8 cellular contexts compared by ENCODE assay signal in genomic region chr18:26813043-26813442, GRCh38. TPM values are rescaled to one million over a fixed set of nuclear protein-coding genes. Genes with fewer than 3 reads are reported as not detected.
A peak's percentile ranks its signal among the peaks of the same experiment; 100 is the strongest.
DNase-seq lines count a peak whose midpoint lies in the region; ATAC-seq and TF ChIP-seq lines count a peak whose summit lies in the region.

No MANE protein-coding gene starts in this region.

- TF ChIP-seq CTCF in GM23338 (conservative IDR thresholded peaks at IDR 0.05; ENCODE audit: low read depth in 2 of 2) (peak; percentile 92 to 96), epithelial cell of proximal tubule (conservative IDR thresholded peaks at IDR 0.05; ENCODE audit: low read depth, low read length) (peak; percentile 89), ovary (IDR thresholded peaks at IDR 0.05) (peak in 2 of 3 donors; percentile 33 to 55)

- H3K9me3 Mint-ChIP-seq in GM23338, result peaks cover under 1% of the 10 kb centered on the region; the same call in 1 of the 3 replicates

- no peak for TF ChIP-seq EP300 in ovary (IDR thresholded peaks at IDR 0.05)

- intact Hi-C loops in ovary (cut with DNase I), result loop anchor here in 1 of 4 donors (10.0 kb wide), 1 partner anchor 192 kb away; no protein-coding TSS in a partner anchor

- no peaks in the 10 kb centered on the region for H3K36me3 Mint-ChIP-seq in GM23338 (ENCODE audit: low read depth)

- no peaks in the 10 kb centered on the region for H4K20me1 ChIP-seq in GM23338 (replicated peaks; ENCODE audit: insufficient read depth)

- no peaks in the 10 kb centered on the region for H3K27me3 ChIP-seq in GM23338 (ENCODE audit: insufficient read depth)
- H3K27me3 ChIP-seq in ovary, result no peaks in the 10 kb centered on the region

- H3K27me3 Mint-ChIP-seq in GM23338 (ENCODE audit: insufficient read depth, low read depth, poor library complexity), result no peaks in the 10 kb centered on the region

- peak; percentile 48 for DNase-seq in DMS153 treated with DMSO at 0.1 percent for 48 hours (lab: John Stamatoyannopoulos, UW; ENCODE audit: unreplicated experiment)
- peak; percentile 80 for DNase-seq in GM23338 (ENCODE audit: low spot score)
- peak; percentile 46 for DNase-seq in NCI-H526 treated with DMSO at 0.1 percent for 48 hours (lab: John Stamatoyannopoulos, UW)
- peak; percentile 30 for DNase-seq in epithelial cell of proximal tubule (ENCODE audit: low read depth)
- DNase-seq in ovary, result peak; percentile 52 to 70 (median 57)
- no peak for DNase-seq in NCI-H226
- DNase-seq in activated T-cell treated with anti-CD3 and anti-CD28 coated beads, Interleukin-2, amount 50 U/mL, for 1 hour, result no peak
- DNase-seq in stimulated activated CD4-positive, alpha-beta T cell treated with anti-CD3 and anti-CD28 coated beads, Interleukin-2, amount 100 ng/mL, for 48 hours, result no peak

- no peaks in the 10 kb centered on the region for H3K9me3 ChIP-seq in ovary

- no peaks in the 10 kb centered on the region for H3K36me3 ChIP-seq in GM23338 (ENCODE audit: insufficient read depth)
- no peaks in the 10 kb centered on the region for H3K36me3 ChIP-seq in ovary

- H3K4me1 ChIP-seq in GM23338 (ENCODE audit: insufficient read depth) (no peaks in the 10 kb centered on the region), ovary (ENCODE audit: insufficient read depth) (no peaks in the 10 kb centered on the region)

- H3F3A ChIP-seq in GM23338 (replicated peaks; ENCODE audit: low read depth), result no peaks in the 10 kb centered on the region

- no peak overlapping the region for H3K27ac ChIP-seq in GM23338 (ENCODE audit: low read depth)
- H3K27ac ChIP-seq in ovary, result no peak overlapping the region

- H3K4me3 Mint-ChIP-seq in GM23338, result no peak overlapping the region

- no peak overlapping the region for H3K4me3 ChIP-seq in GM23338
- H3K4me3 ChIP-seq in epithelial cell of proximal tubule (ENCODE audit: low read depth, low read length), result no peak overlapping the region
- H3K4me3 ChIP-seq in ovary, result no peak overlapping the region

- 33 to 48% (median 33%) methylated on average over 1 of the region's 1 CpG for WGBS in ovary, 3 donors

- no peak overlapping the region for H2AFZ ChIP-seq in GM23338

- H3K27ac Mint-ChIP-seq in GM23338, result no peak overlapping the region

- no peak overlapping the region for H3K4me2 ChIP-seq in GM23338

- H3K4me1 Mint-ChIP-seq in GM23338, result no peaks in the 10 kb centered on the region

- no peaks in the 10 kb centered on the region for H3K79me2 ChIP-seq in GM23338 (replicated peaks; ENCODE audit: insufficient read depth)

- no peaks in the 10 kb centered on the region for H3K9me2 ChIP-seq in GM23338 (ENCODE audit: insufficient read depth)

- ATAC-seq in GM23338, result peak; percentile 93

- no peak for TF ChIP-seq POLR2A in ovary (IDR thresholded peaks at IDR 0.05)

TF ChIP-seq in GM23338, 12 proteins besides CTCF, POLR2A, EP300 and RAD21:
- TF ChIP-seq NANOG (IDR thresholded peaks at IDR 0.05; ENCODE audit: borderline replicate concordance) (no peak), POLR2AphosphoS5 (IDR thresholded peaks at IDR 0.05; ENCODE audit: low read depth) (no peak), JUNB (IDR thresholded peaks at IDR 0.05; ENCODE audit: unreplicated experiment) (no peak), STAT1 (IDR thresholded peaks at IDR 0.05; ENCODE audit: unreplicated experiment) (no peak)
- TF ChIP-seq, protein P1, sequence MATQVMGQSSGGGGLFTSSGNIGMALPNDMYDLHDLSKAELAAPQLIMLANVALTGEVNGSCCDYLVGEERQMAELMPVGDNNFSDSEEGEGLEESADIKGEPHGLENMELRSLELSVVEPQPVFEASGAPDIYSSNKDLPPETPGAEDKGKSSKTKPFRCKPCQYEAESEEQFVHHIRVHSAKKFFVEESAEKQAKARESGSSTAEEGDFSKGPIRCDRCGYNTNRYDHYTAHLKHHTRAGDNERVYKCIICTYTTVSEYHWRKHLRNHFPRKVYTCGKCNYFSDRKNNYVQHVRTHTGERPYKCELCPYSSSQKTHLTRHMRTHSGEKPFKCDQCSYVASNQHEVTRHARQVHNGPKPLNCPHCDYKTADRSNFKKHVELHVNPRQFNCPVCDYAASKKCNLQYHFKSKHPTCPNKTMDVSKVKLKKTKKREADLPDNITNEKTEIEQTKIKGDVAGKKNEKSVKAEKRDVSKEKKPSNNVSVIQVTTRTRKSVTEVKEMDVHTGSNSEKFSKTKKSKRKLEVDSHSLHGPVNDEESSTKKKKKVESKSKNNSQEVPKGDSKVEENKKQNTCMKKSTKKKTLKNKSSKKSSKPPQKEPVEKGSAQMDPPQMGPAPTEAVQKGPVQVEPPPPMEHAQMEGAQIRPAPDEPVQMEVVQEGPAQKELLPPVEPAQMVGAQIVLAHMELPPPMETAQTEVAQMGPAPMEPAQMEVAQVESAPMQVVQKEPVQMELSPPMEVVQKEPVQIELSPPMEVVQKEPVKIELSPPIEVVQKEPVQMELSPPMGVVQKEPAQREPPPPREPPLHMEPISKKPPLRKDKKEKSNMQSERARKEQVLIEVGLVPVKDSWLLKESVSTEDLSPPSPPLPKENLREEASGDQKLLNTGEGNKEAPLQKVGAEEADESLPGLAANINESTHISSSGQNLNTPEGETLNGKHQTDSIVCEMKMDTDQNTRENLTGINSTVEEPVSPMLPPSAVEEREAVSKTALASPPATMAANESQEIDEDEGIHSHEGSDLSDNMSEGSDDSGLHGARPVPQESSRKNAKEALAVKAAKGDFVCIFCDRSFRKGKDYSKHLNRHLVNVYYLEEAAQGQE (IDR thresholded peaks at IDR 0.05; ENCODE audit: unreplicated experiment), result no peak

RNA-seq across cellular contexts. Expression of gene AQP4, which starts 52.5 kb away (rescaled TPM):
- 2.8 and 3.8 TPM in 2 replicates for total RNA-seq in GM23338 (2014; rRNA removed; shearing (Covaris generic))
- polyA plus RNA-seq in GM23338 (2016; fragmentation: Nextera tagmentation; extraction: Ambion mirVana), result 0.30 and 1.1 TPM in 2 replicates
- 0.12 and 0.29 TPM in 2 replicates for total RNA-seq in epithelial cell of proximal tubule
- total RNA-seq in ovary, result 10 to 100 TPM in 2 of 7 donors, 1 to 10 TPM in 4, under 1 TPM in 1; 0.34 to 27.1 (median 9.1) TPM
- 1 to 10 TPM in 1 of 2 donors, under 1 TPM in 1; 0.65 to 2.0 TPM for polyA plus RNA-seq in ovary

Comparison
In these comparisons a context has a peak if more than half of its experiments do, and no peak if none do; other contexts are left out.
1. DNase-seq: peak in DMS153 treated with DMSO at 0.1 percent for 48 hours (single experiment), GM23338 (single experiment), NCI-H526 treated with DMSO at 0.1 percent for 48 hours (single experiment), epithelial cell of proximal tubule (single experiment) and ovary (5 of 5); none in NCI-H226 (single experiment), activated T-cell treated with anti-CD3 and anti-CD28 coated beads, Interleukin-2, amount 50 U/mL, for 1 hour (single experiment) and stimulated activated CD4-positive, alpha-beta T cell treated with anti-CD3 and anti-CD28 coated beads, Interleukin-2, amount 100 ng/mL, for 48 hours (0 of 2).
2. CTCF ChIP-seq: peak in every context shown above with its lines; median percentile 94 in GM23338; 89 in epithelial cell of proximal tubule; 44 in ovary.